Comparison of ENCODE assay signal across 26 cellular contexts in genomic region chr5:163447875-163448274, GRCh38. TPM values are rescaled to one million over a fixed set of nuclear protein-coding genes. Genes with fewer than 3 reads are reported as not detected.
"Had no signal": no experiment of that assay in that cellular context is flagged by ENCODE, and none has a peak within 500 bp of the region (broad histone marks: within the 10 kb centered on the region; RNA-seq: fewer than 3 reads in every experiment).

No MANE protein-coding gene starts in this region.

- H3K27me3 ChIP-seq: ascending aorta, body of pancreas, MG63 had no signal

- H3K27ac Mint-ChIP-seq: activated CD8-positive, alpha-beta memory T cell treated with anti-CD3 and anti-CD28 coated beads, Interleukin-2, amount 10 ng/mL, durations not matched to agents 7 days and 5 days; activated naive CD4-positive, alpha-beta T cell treated with anti-CD3 and anti-CD28 coated beads, Interleukin-2, amount 10 ng/mL, durations not matched to agents 7 days and 5 days; activated naive CD8-positive, alpha-beta T cell treated with anti-CD3 and anti-CD28 coated beads, Interleukin-2, amount 50 U/mL, for 24 hours; activated T-helper 17 cell treated with anti-CD3 and anti-CD28 coated beads, Interleukin-2, amount 50 U/mL, for 72 hours had no signal

- H3K27ac ChIP-seq: ascending aorta, body of pancreas had no signal

- H3K4me3 Mint-ChIP-seq: activated CD8-positive, alpha-beta memory T cell treated with anti-CD3 and anti-CD28 coated beads, Interleukin-2, amount 10 ng/mL, durations not matched to agents 7 days and 5 days; activated naive CD4-positive, alpha-beta T cell treated with anti-CD3 and anti-CD28 coated beads, Interleukin-2, amount 10 ng/mL, durations not matched to agents 7 days and 5 days; activated naive CD8-positive, alpha-beta T cell treated with anti-CD3 and anti-CD28 coated beads, Interleukin-2, amount 50 U/mL, for 24 hours; activated T-cell treated with anti-CD3 and anti-CD28 coated beads, Interleukin-2, amount 50 U/mL, for 4 hours; activated T-helper 17 cell treated with anti-CD3 and anti-CD28 coated beads, Interleukin-2, amount 50 U/mL, for 72 hours; T-cell had no signal

- ATAC-seq: activated CD4-positive, CD25-positive, alpha-beta regulatory T cell treated with anti-CD3 and anti-CD28 coated beads, Interleukin-2, amount 50 U/mL, for 24 hours; activated CD8-positive, alpha-beta memory T cell treated with anti-CD3 and anti-CD28 coated beads, Interleukin-2, amount 10 ng/mL, durations not matched to agents 7 days and 5 days; activated naive CD8-positive, alpha-beta T cell treated with anti-CD3 and anti-CD28 coated beads, Interleukin-2, amount 50 U/mL, for 24 hours; activated T-cell treated with anti-CD3 and anti-CD28 coated beads, Interleukin-2, amount 50 U/mL, for 4 hours; activated T-helper 17 cell treated with anti-CD3 and anti-CD28 coated beads, Interleukin-2, amount 50 U/mL, for 72 hours; body of pancreas; T-cell had no signal

- H3K4me1 ChIP-seq: ascending aorta, body of pancreas had no signal

- H3K4me3 ChIP-seq: ascending aorta, body of pancreas, MG63 had no signal

- H3K9me3 Mint-ChIP-seq: activated naive CD4-positive, alpha-beta T cell treated with anti-CD3 and anti-CD28 coated beads, Interleukin-2, amount 10 ng/mL, durations not matched to agents 7 days and 5 days; activated naive CD8-positive, alpha-beta T cell treated with anti-CD3 and anti-CD28 coated beads, Interleukin-2, amount 50 U/mL, for 24 hours; activated T-cell treated with anti-CD3 and anti-CD28 coated beads, Interleukin-2, amount 50 U/mL, for 4 hours; activated T-helper 17 cell treated with anti-CD3 and anti-CD28 coated beads, Interleukin-2, amount 50 U/mL, for 72 hours; T-cell had no signal

- DNase-seq: activated CD4-positive, alpha-beta T cell treated with anti-CD3 and anti-CD28 coated beads for 4 hours; activated CD4-positive, alpha-beta T cell treated with anti-CD3 and anti-CD28 coated beads, Interleukin-2, amount 50 U/mL, for 48 hours; activated CD8-positive, alpha-beta memory T cell treated with anti-CD3 and anti-CD28 coated beads, Interleukin-2, amount 10 ng/mL, durations not matched to agents 7 days and 5 days; activated gamma-delta T cell; activated naive CD4-positive, alpha-beta T cell treated with anti-CD3 and anti-CD28 coated beads, Interleukin-2, amount 10 ng/mL, durations not matched to agents 7 days and 5 days; activated naive CD8-positive, alpha-beta T cell treated with anti-CD3 and anti-CD28 coated beads, Interleukin-2, amount 50 U/mL, for 24 hours; activated T-cell treated with anti-CD3 and anti-CD28 coated beads, Interleukin-2, amount 50 U/mL, for 4 hours; amniotic stem cell; body of pancreas; central memory CD4-positive, alpha-beta T cell; MG63; MV-4-11; NCI-H1092 treated with DMSO at 0.1 percent for 48 hours; NCI-H1417 treated with DMSO at 0.1 percent for 48 hours; NCI-H1694; NCI-H2029; NCI-H2107; NCI-H345; NCI-H510A; NCI-H526 treated with DMSO at 0.1 percent for 48 hours; NCI-H82; SIG-M5; T-cell had no signal

- H3K27me3 Mint-ChIP-seq: activated CD8-positive, alpha-beta memory T cell treated with anti-CD3 and anti-CD28 coated beads, Interleukin-2, amount 10 ng/mL, durations not matched to agents 7 days and 5 days; activated naive CD4-positive, alpha-beta T cell treated with anti-CD3 and anti-CD28 coated beads, Interleukin-2, amount 10 ng/mL, durations not matched to agents 7 days and 5 days; activated naive CD8-positive, alpha-beta T cell treated with anti-CD3 and anti-CD28 coated beads, Interleukin-2, amount 50 U/mL, for 24 hours; activated T-helper 17 cell treated with anti-CD3 and anti-CD28 coated beads, Interleukin-2, amount 50 U/mL, for 72 hours; T-cell had no signal

RNA-seq across cellular contexts. Expression of gene HMMR, which starts 12.6 kb away (rescaled TPM):
- total RNA-seq: ascending aorta, body of pancreas had no signal
